Comparison of ENCODE assay signal across 10 cellular contexts in the genomic region with DNA sequence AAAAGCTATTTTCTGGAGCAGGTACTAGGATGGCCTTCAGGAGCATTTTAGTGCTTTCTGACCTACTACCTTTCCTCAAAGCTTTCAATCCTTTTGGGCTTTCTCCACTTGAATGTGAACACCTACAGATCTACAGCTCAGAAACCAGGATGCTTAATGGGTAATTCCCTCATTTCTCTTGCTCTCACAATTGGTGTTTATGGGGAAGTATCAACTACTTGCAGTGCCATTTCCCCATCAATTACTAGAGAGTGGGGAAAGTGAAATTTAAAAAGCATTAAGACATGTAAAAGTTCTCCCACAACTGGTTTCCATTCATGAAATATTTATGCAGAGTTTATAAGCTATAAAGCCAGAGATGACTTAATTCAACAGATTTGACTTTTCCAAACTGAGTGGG. TPM values are rescaled to one million over a fixed set of nuclear protein-coding genes. Genes with fewer than 3 reads are reported as not detected.
DNase-seq lines count a peak whose midpoint lies in the region; ATAC-seq, FAIRE-seq and TF ChIP-seq lines count a peak whose summit lies in the region.
"Had no signal": no experiment of that assay in that cellular context is flagged by ENCODE, and none has a peak within 500 bp of the region (broad histone marks: within the 10 kb centered on the region; RNA-seq: fewer than 3 reads in every experiment).

No MANE protein-coding gene starts in this region.

- peak overlapping the region in 1 of 2 experiments; percentile 98; a peak in 3 of 6 replicates for H3K27ac ChIP-seq in A549

- peak overlapping the region; percentile 94 for H3K4me3 Mint-ChIP-seq in activated naive CD8-positive, alpha-beta T cell treated with anti-CD3 and anti-CD28 coated beads, Interleukin-2, amount 10 ng/mL, durations not matched to agents 7 days and 5 days
- peak overlapping the region; percentile 95 for H3K4me3 Mint-ChIP-seq in memory B cell

- TF ChIP-seq POLR2A in A549 (IDR thresholded peaks at IDR 0.05; ENCODE audit: low read length) (no peak), H54 (IDR thresholded peaks at IDR 0.05; ENCODE audit: low read depth, low read length) (no peak), GM12891 (IDR thresholded peaks at IDR 0.05; ENCODE audit: low read depth, low read length) (no peak)

- FAIRE-seq in A549 (lab: Jason Lieb, UNC): no peak
- FAIRE-seq in H54 (lab: Jason Lieb, UNC): peak; percentile 76
- FAIRE-seq in GM12891 (lab: Jason Lieb, UNC): no peak
- FAIRE-seq: G401.6 had no signal

- POLR2A ChIA-PET in A549 (lab: Yijun Ruan, JAX): interaction anchor here (1.7 kb wide), 1 partner anchor 22 kb away, joined by 6 read pairs; no protein-coding TSS in a partner anchor
- POLR2A ChIA-PET in activated naive CD8-positive, alpha-beta T cell treated with anti-CD3 and anti-CD28 coated beads, Interleukin-2, amount 10 ng/mL, durations not matched to agents 7 days and 5 days (lab: Charles Lee): interaction anchor here (0.6 to 6.5 kb wide), 6 partner anchors 8 to 53 kb away, joined by 3 to 158 read pairs (median 10); no protein-coding TSS in a partner anchor

- no peak for TF ChIP-seq EP300 in A549 (IDR thresholded peaks at IDR 0.05)

- ATAC-seq in A549 (no peak), memory B cell (ENCODE audit: low read depth) (no peak), GM18519 (IDR thresholded peaks at IDR 0.05; ENCODE audit: low FRiP score, unreplicated experiment) (no peak)
- no peak for ATAC-seq in activated naive CD8-positive, alpha-beta T cell treated with anti-CD3 and anti-CD28 coated beads, Interleukin-2, amount 10 ng/mL, durations not matched to agents 7 days and 5 days (ENCODE audit: low read depth)
- ATAC-seq: left cardiac atrium had no signal

- CTCF ChIA-PET in A549 (lab: Yijun Ruan, JAX): interaction anchor here (1.1 to 1.8 kb wide), 4 partner anchors 10 to 128 kb away, joined by 3 to 6 read pairs (median 4); no protein-coding TSS in a partner anchor

- TF ChIP-seq CTCF in A549 (IDR thresholded peaks at IDR 0.05): no peak

- H3K4me1 ChIP-seq in A549: peaks cover 22% of the 10 kb centered on the region; the same call in 2 of the 3 replicates

- H3K27ac Mint-ChIP-seq in activated naive CD8-positive, alpha-beta T cell treated with anti-CD3 and anti-CD28 coated beads, Interleukin-2, amount 10 ng/mL, durations not matched to agents 7 days and 5 days: peak overlapping the region; percentile 96
- H3K27ac Mint-ChIP-seq in memory B cell: peak overlapping the region; percentile 100

- H3K36me3 Mint-ChIP-seq in activated naive CD8-positive, alpha-beta T cell treated with anti-CD3 and anti-CD28 coated beads, Interleukin-2, amount 10 ng/mL, durations not matched to agents 7 days and 5 days: peaks cover 24% of the 10 kb centered on the region
- H3K36me3 Mint-ChIP-seq in memory B cell: peaks cover 4% of the 10 kb centered on the region

- H3K9me3 ChIP-seq in A549: no peaks in the 10 kb centered on the region

- no peaks in the 10 kb centered on the region for H3K27me3 Mint-ChIP-seq in activated naive CD8-positive, alpha-beta T cell treated with anti-CD3 and anti-CD28 coated beads, Interleukin-2, amount 10 ng/mL, durations not matched to agents 7 days and 5 days
- no peaks in the 10 kb centered on the region for H3K27me3 Mint-ChIP-seq in memory B cell

- DNase-seq in A549 (ENCODE audit: low read depth in 1 of 2, low spot score in 1 of 2): no peak
- no peak for DNase-seq in H54 (ENCODE audit: insufficient read length, low spot score)
- DNase-seq in activated naive CD8-positive, alpha-beta T cell treated with anti-CD3 and anti-CD28 coated beads, Interleukin-2, amount 10 ng/mL, durations not matched to agents 7 days and 5 days: no peak
- no peak for DNase-seq in memory B cell (ENCODE audit: low spot score in 2 of 2)
- DNase-seq in NCI-H774 (lab: John Stamatoyannopoulos, UW): no peak
- DNase-seq in GM12891 (ENCODE audit: insufficient read length, low spot score): no peak
- no peak for DNase-seq in NCI-H226
- DNase-seq: left cardiac atrium had no signal

- H3K4me3 ChIP-seq in A549: peak overlapping the region; percentile 66

- TF ChIP-seq RAD21 in A549 (conservative IDR thresholded peaks at IDR 0.05 in 1 of 2, IDR thresholded peaks at IDR 0.05 in 1 of 2): no peak

- peaks cover 46% of the 10 kb centered on the region for H3K4me1 Mint-ChIP-seq in activated naive CD8-positive, alpha-beta T cell treated with anti-CD3 and anti-CD28 coated beads, Interleukin-2, amount 10 ng/mL, durations not matched to agents 7 days and 5 days
- H3K4me1 Mint-ChIP-seq in memory B cell: peaks cover 31% of the 10 kb centered on the region

- peak overlapping the region; percentile 92 for H3K4me2 ChIP-seq in A549

- H3K9me3 Mint-ChIP-seq in activated naive CD8-positive, alpha-beta T cell treated with anti-CD3 and anti-CD28 coated beads, Interleukin-2, amount 10 ng/mL, durations not matched to agents 7 days and 5 days: no peaks in the 10 kb centered on the region
- no peaks in the 10 kb centered on the region for H3K9me3 Mint-ChIP-seq in memory B cell

TF ChIP-seq in A549, 52 proteins besides CTCF, POLR2A, EP300 and RAD21:
- TF ChIP-seq MAZ (IDR thresholded peaks at IDR 0.05; ENCODE audit: borderline replicate concordance, low read depth, low read length) (no peak), ESRRA (IDR thresholded peaks at IDR 0.05; ENCODE audit: borderline replicate concordance, low read length) (no peak), GATA3 (IDR thresholded peaks at IDR 0.05; ENCODE audit: borderline replicate concordance) (no peak), NFE2L2 (conservative IDR thresholded peaks at IDR 0.05; ENCODE audit: low read length) (no peak), TP53 (CRISPR knock-in tag; IDR thresholded peaks at IDR 0.05) (no peak), ZFP36 (IDR thresholded peaks at IDR 0.05; ENCODE audit: borderline replicate concordance, partially characterized antibody) (no peak)
- TF ChIP-seq, protein P1, sequence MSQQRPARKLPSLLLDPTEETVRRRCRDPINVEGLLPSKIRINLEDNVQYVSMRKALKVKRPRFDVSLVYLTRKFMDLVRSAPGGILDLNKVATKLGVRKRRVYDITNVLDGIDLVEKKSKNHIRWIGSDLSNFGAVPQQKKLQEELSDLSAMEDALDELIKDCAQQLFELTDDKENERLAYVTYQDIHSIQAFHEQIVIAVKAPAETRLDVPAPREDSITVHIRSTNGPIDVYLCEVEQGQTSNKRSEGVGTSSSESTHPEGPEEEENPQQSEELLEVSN (IDR thresholded peaks at IDR 0.05; ENCODE audit: borderline replicate concordance, low read depth): no peak

TF ChIP-seq in GM12891, 5 proteins besides CTCF, POLR2A, EP300 and RAD21:
- TF ChIP-seq PAX5 (IDR thresholded peaks at IDR 0.05; ENCODE audit: insufficient read depth, low read length, severe bottlenecking) (no peak), TAF1 (IDR thresholded peaks at IDR 0.05; ENCODE audit: low read depth, low read length) (no peak), POU2F2 (IDR thresholded peaks at IDR 0.05; ENCODE audit: low read depth, low read length) (no peak), SPI1 (IDR thresholded peaks at IDR 0.05; ENCODE audit: low read depth, low read length) (no peak), POLR2AphosphoS5 (IDR thresholded peaks at IDR 0.05; ENCODE audit: low read depth, low read length) (no peak)

RNA-seq across cellular contexts. Expression of a gene that starts 2.1 kb away (rescaled TPM):
- 61.6 and 65.8 TPM in 2 replicates for polyA plus RNA-seq in A549 (2011; rRNA removed)
- 23.0 and 24.3 TPM in 2 replicates for polyA plus RNA-seq in A549 (2012; cell fraction: cytosol; rRNA removed)
- 22.9 and 23.5 TPM in 2 replicates for polyA plus RNA-seq in A549 (2012; cell fraction: nucleus; rRNA removed)
- 58.1 to 59.6 TPM (median 58.4 TPM) in 3 replicates for polyA plus RNA-seq in A549 (2017; fragmentation: RNase III; extraction: RNeasy Plus Mini Kit Qiagen cat#74134 plus additional on column Dnase treatment)
- 27.6 and 36.8 TPM in 2 replicates for polyA minus RNA-seq in A549 (2011; rRNA and poly(A)+ RNA removed)
- 10 to 100 TPM; 86.4 to 89.6 TPM for total RNA-seq in activated naive CD8-positive, alpha-beta T cell treated with anti-CD3 and anti-CD28 coated beads, Interleukin-2, amount 10 ng/mL, durations not matched to agents 7 days and 5 days
- 36.2 TPM for polyA plus RNA-seq in GM12891 (2012; ENCODE audit: low read depth, missing spikeins)
